ENCODE assay signal across 11 cellular contexts in the genomic region with DNA sequence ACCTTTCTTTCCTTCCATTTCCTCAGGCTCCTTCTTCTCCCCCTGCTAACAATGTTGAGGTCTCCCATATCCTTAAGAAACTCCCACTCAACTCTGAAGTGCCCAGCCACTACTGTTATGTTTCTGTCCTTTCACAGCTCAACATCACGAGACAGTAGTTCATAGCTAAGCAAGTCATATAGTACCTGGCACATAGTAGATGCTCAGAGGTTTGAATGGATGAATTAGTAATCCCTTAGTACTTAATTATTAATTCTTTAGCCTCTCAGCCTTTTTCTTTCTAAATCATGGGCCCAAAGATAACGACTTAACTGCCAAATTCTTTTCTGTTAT. TPM values are rescaled to one million over a fixed set of nuclear protein-coding genes. Genes with fewer than 3 reads are reported as not detected.
DNase-seq lines count a peak whose midpoint lies in the region; ATAC-seq, FAIRE-seq and TF ChIP-seq lines count a peak whose summit lies in the region.
"Had no signal": no experiment of that assay in that cellular context is flagged by ENCODE, and none has a peak within 500 bp of the region (broad histone marks: within the 10 kb centered on the region; RNA-seq: fewer than 3 reads in every experiment).

No MANE protein-coding gene starts in this region.

- no peak for TF ChIP-seq POLR2A in suprapubic skin (IDR thresholded peaks at IDR 0.05)
- TF ChIP-seq POLR2A in uterus (IDR thresholded peaks at IDR 0.05) = no peak

- H2AFZ ChIP-seq in SK-N-SH (ENCODE audit: low read depth) = no peak overlapping the region
- no peak overlapping the region for H2AFZ ChIP-seq in osteoblast (ENCODE audit: low read length)

- DNase-seq in SK-N-SH = no peak
- DNase-seq in RCC 7860 (ENCODE audit: low spot score) = peak; percentile 11
- no peak for DNase-seq in osteoblast (ENCODE audit: insufficient read length, low spot score, missing footprints)
- DNase-seq in NCI-H82 treated with DMSO at 0.1 percent for 48 hours (lab: John Stamatoyannopoulos, UW; ENCODE audit: unreplicated experiment) = no peak
- DNase-seq in suprapubic skin (ENCODE audit: low spot score in 2 of 2) = no peak
- DNase-seq in uterus = no peak
- DNase-seq: Karpas-422 had no signal

- H3K9me2 ChIP-seq in SK-N-SH = no peaks in the 10 kb centered on the region

- no peaks in the 10 kb centered on the region for H3F3A ChIP-seq in SK-N-SH (replicated peaks; ENCODE audit: insufficient read depth)

- H3K79me2 ChIP-seq in SK-N-SH (ENCODE audit: insufficient read depth) (peaks cover 21% of the 10 kb centered on the region), osteoblast (ENCODE audit: insufficient read depth, low read length) (peaks cover 77% of the 10 kb centered on the region)

- intact Hi-C loops in uterus (cut with DNase I; ENCODE audit: low total_unique reads) = no loop called here

- POLR2A ChIA-PET in SK-N-SH (lab: Yijun Ruan, JAX) = no interaction called here

- no peak for TF ChIP-seq RAD21 in SK-N-SH (IDR thresholded peaks at IDR 0.05; ENCODE audit: low read length)

- H3K27me3 ChIP-seq in SK-N-SH (ENCODE audit: insufficient read depth) (no peaks in the 10 kb centered on the region), osteoblast (ENCODE audit: insufficient read depth, low read length) (no peaks in the 10 kb centered on the region), suprapubic skin (no peaks in the 10 kb centered on the region), uterus (no peaks in the 10 kb centered on the region)

- H3K9me3 ChIP-seq in SK-N-SH = no peaks in the 10 kb centered on the region
- H3K9me3 ChIP-seq in osteoblast (ENCODE audit: low read depth, low read length) = no peaks in the 10 kb centered on the region
- no peaks in the 10 kb centered on the region for H3K9me3 ChIP-seq in suprapubic skin
- no peaks in the 10 kb centered on the region for H3K9me3 ChIP-seq in uterus

- ATAC-seq in SK-N-SH treated with all-trans-retinoic acid at 6 μM for 48 hours (no peak), HG02588 (IDR thresholded peaks at IDR 0.05; ENCODE audit: unreplicated experiment) (peak; percentile 77)

- CTCF ChIA-PET in SK-N-SH (lab: Yijun Ruan, JAX) = interaction anchor here (1.4 kb wide), 1 partner anchor 11 kb away, joined by 6 read pairs; no protein-coding TSS in a partner anchor

- H4K20me1 ChIP-seq in SK-N-SH (ENCODE audit: insufficient read depth) (no peaks in the 10 kb centered on the region; the same call in 1 of the 2 replicates), osteoblast (ENCODE audit: insufficient read depth, low read length) (peaks cover 5% of the 10 kb centered on the region)

- no peak for TF ChIP-seq EP300 in SK-N-SH (IDR thresholded peaks at IDR 0.05; ENCODE audit: borderline replicate concordance in 1 of 2, low read depth in 1 of 2, low read length in 1 of 2)
- no peak for TF ChIP-seq EP300 in suprapubic skin (IDR thresholded peaks at IDR 0.05)

- 0 out of 2 replicates have a peak overlapping the region, but pooled peaks have one; percentile 9 for H3K9ac ChIP-seq in SK-N-SH

- FAIRE-seq in RCC 7860 (lab: Jason Lieb, UNC) = no peak

- no peak overlapping the region for H3K4me2 ChIP-seq in SK-N-SH
- peak overlapping the region; percentile 64 for H3K4me2 ChIP-seq in osteoblast (ENCODE audit: insufficient read depth, low read length)

- WGBS in SK-N-SH (ENCODE audit: low lambda C conversion rate) = 93% methylated on average over 2 of the region's 2 CpGs
- 85% methylated on average over 2 of the region's 2 CpGs for WGBS in suprapubic skin

- H3K4me3 ChIP-seq in SK-N-SH (ENCODE audit: low read depth in 2 of 2, low read length in 1 of 2) = no peak overlapping the region
- H3K4me3 ChIP-seq in osteoblast (ENCODE audit: insufficient read depth, low read length) = no peak overlapping the region
- no peak overlapping the region for H3K4me3 ChIP-seq in suprapubic skin
- no peak overlapping the region for H3K4me3 ChIP-seq in uterus

- H3K4me1 ChIP-seq in SK-N-SH (ENCODE audit: control insufficient read depth in 1 of 2, insufficient read depth in 2 of 2, low read depth in 1 of 2, low read length in 1 of 2) (peaks cover 3 to 5% of the 10 kb centered on the region in 2 experiments; a peak in 2 of 4 replicates), osteoblast (ENCODE audit: insufficient read depth, low read length) (peaks cover 26% of the 10 kb centered on the region), suprapubic skin (peaks cover 2% of the 10 kb centered on the region), uterus (no peaks in the 10 kb centered on the region)

- TF ChIP-seq CTCF in SK-N-SH (IDR thresholded peaks at IDR 0.05) = no peak
- no peak for TF ChIP-seq CTCF in osteoblast (IDR thresholded peaks at IDR 0.05; ENCODE audit: extremely low read depth, low read depth, low read length)
- TF ChIP-seq CTCF in suprapubic skin (IDR thresholded peaks at IDR 0.05) = no peak
- no peak for TF ChIP-seq CTCF in uterus (IDR thresholded peaks at IDR 0.05)

- H3K27ac ChIP-seq in SK-N-SH (ENCODE audit: low read depth in 2 of 2, low read length in 1 of 2) = peak overlapping the region in 1 of 2 experiments; percentile 21; a peak in 1 of 4 replicates
- H3K27ac ChIP-seq in osteoblast (ENCODE audit: low read depth, low read length) = peak overlapping the region; percentile 94
- H3K27ac ChIP-seq in suprapubic skin = no peak overlapping the region
- H3K27ac ChIP-seq in uterus = no peak overlapping the region
- H3K27ac ChIP-seq: 22Rv1, RWPE1 had no signal

- peaks cover 24 to 29% of the 10 kb centered on the region in 2 experiments for H3K36me3 ChIP-seq in SK-N-SH (replicated peaks in 1 of 2; ENCODE audit: control insufficient read depth in 1 of 2, insufficient read depth in 2 of 2, low read length in 1 of 2)
- peaks cover 29% of the 10 kb centered on the region for H3K36me3 ChIP-seq in osteoblast (ENCODE audit: insufficient read depth, low read length)
- peaks cover 32% of the 10 kb centered on the region for H3K36me3 ChIP-seq in suprapubic skin
- H3K36me3 ChIP-seq in uterus = no peaks in the 10 kb centered on the region

TF ChIP-seq in SK-N-SH, 30 proteins besides CTCF, POLR2A, EP300 and RAD21:
- TF ChIP-seq YY1 (IDR thresholded peaks at IDR 0.05; ENCODE audit: low read depth) (no peak), POLR2AphosphoS5 (IDR thresholded peaks at IDR 0.05; ENCODE audit: low read depth, low read length) (no peak), IRF3 (IDR thresholded peaks at IDR 0.05; ENCODE audit: low read depth, low read length) (no peak), NFIC (IDR thresholded peaks at IDR 0.05; ENCODE audit: borderline replicate concordance) (no peak), GABPA (IDR thresholded peaks at IDR 0.05; ENCODE audit: low read depth) (no peak)
TF ChIP-seq in SK-N-SH: peak in this region for 0.

TF ChIP-seq in SK-N-SH treated with all-trans-retinoic acid at 6 μM for 48 hours, 23 proteins besides CTCF, POLR2A, EP300 and RAD21:
- no peak for TF ChIP-seq TSHZ2 (CRISPR knock-in tag; IDR thresholded peaks at IDR 0.05)
- no peak for TF ChIP-seq ZNF8 (CRISPR knock-in tag; IDR thresholded peaks at IDR 0.05)
- TF ChIP-seq ESRRG (CRISPR knock-in tag; IDR thresholded peaks at IDR 0.05) = no peak
- TF ChIP-seq ZFP3 (CRISPR knock-in tag; IDR thresholded peaks at IDR 0.05) = no peak
- TF ChIP-seq OSR1 (CRISPR knock-in tag; IDR thresholded peaks at IDR 0.05) = no peak
- no peak for TF ChIP-seq ZC3H10 (CRISPR knock-in tag; IDR thresholded peaks at IDR 0.05)
- TF ChIP-seq GLIS3 (CRISPR knock-in tag; IDR thresholded peaks at IDR 0.05) = no peak
- TF ChIP-seq ZNF565 (CRISPR knock-in tag; conservative IDR thresholded peaks at IDR 0.05; ENCODE audit: low read depth) = no peak

RNA-seq across cellular contexts. Expression of gene CSGALNACT2, which starts 22.6 kb away (rescaled TPM):
- 11.5 and 16.0 TPM in 2 replicates for polyA plus RNA-seq in SK-N-SH (2012; rRNA removed)
- 16.1 and 21.2 TPM in 2 replicates for polyA plus RNA-seq in SK-N-SH (2012; cell fraction: cytosol; rRNA removed)
- polyA plus RNA-seq in SK-N-SH (2012; cell fraction: nucleus; rRNA removed) = 10.9 and 19.7 TPM in 2 replicates
- total RNA-seq in osteoblast (31.8 and 37.7 TPM in 2 replicates), suprapubic skin (10 to 100 TPM; 10.1 to 15.5 (median 13.9) TPM), uterus (10 to 100 TPM; 18.4 to 43.7 (median 25.1) TPM)
